In the genomic region with DNA sequence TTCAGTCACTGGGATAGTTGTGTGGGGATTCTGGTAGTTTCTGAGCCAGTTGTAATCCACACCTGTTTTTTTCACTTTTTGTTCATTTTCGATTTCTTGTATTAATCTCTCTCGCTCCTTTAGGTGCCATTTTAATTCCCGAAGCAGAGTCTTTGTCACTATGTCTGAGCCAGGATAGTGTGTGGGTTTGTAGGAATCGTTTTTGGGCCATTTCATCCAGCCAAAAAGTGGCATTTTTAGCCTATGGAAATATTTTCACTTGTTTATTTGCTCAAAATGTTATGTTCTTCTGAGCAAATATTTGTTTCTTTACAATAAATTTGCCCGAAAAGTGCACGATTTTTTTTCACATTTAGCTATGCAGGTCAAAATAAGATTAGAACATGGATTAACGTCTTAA, we compare ENCODE assay signal across 25 cellular contexts. TPM values are rescaled to one million over a fixed set of nuclear protein-coding genes. Genes with fewer than 3 reads are reported as not detected.
DNase-seq lines count a peak whose midpoint lies in the region; ATAC-seq, FAIRE-seq and TF ChIP-seq lines count a peak whose summit lies in the region.
"Had no signal": no experiment of that assay in that cellular context is flagged by ENCODE, and none has a peak within 500 bp of the region (broad histone marks: within the 10 kb centered on the region; RNA-seq: fewer than 3 reads in every experiment).

No MANE protein-coding gene starts in this region.

- TF ChIP-seq CTCF in HepG2 (CRISPR knock-in tag; IDR thresholded peaks at IDR 0.05) (no peak), right lobe of liver (IDR thresholded peaks at IDR 0.05) (no peak), right atrium auricular region (IDR thresholded peaks at IDR 0.05) (no peak), Calu3 (IDR thresholded peaks at IDR 0.05; ENCODE audit: unreplicated experiment) (no peak)

- WGBS in HepG2 (ENCODE audit: low lambda C conversion rate): 1% methylated on average over 7 of the region's 7 CpGs
- WGBS in right lobe of liver (ENCODE audit: insufficient coverage, low coverage, low lambda C conversion rate, missing lambda C conversion rate): 54% methylated on average over 7 of the region's 7 CpGs

- peaks cover 47% of the 10 kb centered on the region for H3K27me3 Mint-ChIP-seq in Calu3 (ENCODE audit: unreplicated experiment)

- H3K4me3 ChIP-seq in HepG2 (replicated peaks in 1 of 3; ENCODE audit: insufficient read depth in 1 of 3, low read depth in 2 of 3, low read length in 3 of 3) (no peak overlapping the region), right lobe of liver (no peak overlapping the region), right atrium auricular region (peak overlapping the region; percentile 24 to 36)
- H3K4me3 ChIP-seq: BLaER1 treated with 17β-estradiol and CSF1 and Interleukin-3, amounts not matched to agents 10 nM and 100 nM; HAP-1 had no signal

- H3K9ac ChIP-seq in HepG2 (ENCODE audit: insufficient read depth, low read depth, low read length): no peak overlapping the region
- H3K9ac ChIP-seq: BLaER1 treated with 17β-estradiol and CSF1 and Interleukin-3, amounts not matched to agents 10 nM and 100 nM had no signal

- no peak overlapping the region for H3K4me2 ChIP-seq in HepG2 (ENCODE audit: low read depth, low read length)
- H3K4me2 ChIP-seq: BLaER1 treated with 17β-estradiol and CSF1 and Interleukin-3, amounts not matched to agents 10 nM and 100 nM had no signal

- H3K27ac Mint-ChIP-seq in Calu3 (ENCODE audit: unreplicated experiment): no peak overlapping the region
- H3K27ac Mint-ChIP-seq: CD14-positive monocyte; CD4-positive, alpha-beta T cell; HFFc6 had no signal

- POLR2A ChIA-PET in HepG2 (lab: Yijun Ruan, JAX): no interaction called here

- no peak for FAIRE-seq in HepG2 (lab: Jason Lieb, UNC)
- FAIRE-seq: A204.1, G401.6, GM12892, H54 had no signal

- no peak for TF ChIP-seq POLR2A in HepG2 (IDR thresholded peaks at IDR 0.05; ENCODE audit: insufficient read depth in 1 of 2, low read depth in 2 of 2, low read length in 2 of 2)
- TF ChIP-seq POLR2A in right lobe of liver (IDR thresholded peaks at IDR 0.05): no peak

- BruUV-seq in HepG2 (replicated peaks; lab: Mats Ljungman, UMichigan) (no TSS peak), Calu3 (replicated peaks; lab: Mats Ljungman, UMichigan) (no TSS peak)

- no peak overlapping the region for H3K27ac ChIP-seq in HepG2 (ENCODE audit: extremely low read length, insufficient read depth, low read length)
- no peak overlapping the region for H3K27ac ChIP-seq in right lobe of liver
- peak overlapping the region; percentile 57 to 62 for H3K27ac ChIP-seq in right atrium auricular region
- H3K27ac ChIP-seq: 22Rv1; BLaER1 treated with 17β-estradiol and CSF1 and Interleukin-3, amounts not matched to agents 10 nM and 100 nM had no signal

- no peak overlapping the region for H3K4me3 Mint-ChIP-seq in Calu3 (ENCODE audit: low read depth, unreplicated experiment)
- H3K4me3 Mint-ChIP-seq: CD14-positive monocyte; CD4-positive, alpha-beta T cell; HFFc6 had no signal

- no peaks in the 10 kb centered on the region for H3K79me2 ChIP-seq in HepG2 (ENCODE audit: insufficient read depth, low read length)

- H3K9me3 Mint-ChIP-seq in Calu3 (ENCODE audit: low read depth, unreplicated experiment): no peaks in the 10 kb centered on the region
- H3K9me3 Mint-ChIP-seq: CD4-positive, alpha-beta T cell had no signal

- intact Hi-C loops in Right ventricle myocardium superior (cut with DNase I): no loop called here
- intact Hi-C loops in Right ventricle myocardium inferior (cut with DNase I): no loop called here
- intact Hi-C loops in HepG2 (cut with micrococcal nuclease; ENCODE audit: unreplicated experiment): no loop called here
- intact Hi-C loops in right lobe of liver (cut with DNase I): loop anchor here in 1 of 2 donors (10.0 kb wide), 1 partner anchor 1103 kb away; no protein-coding TSS in a partner anchor
- intact Hi-C loops in posterior vena cava (cut with DNase I): no loop called here
- intact Hi-C loops in Calu3 (cut with micrococcal nuclease; ENCODE audit: unreplicated experiment): loop anchor here (5.0 kb wide), 1 partner anchor 41 kb away; no protein-coding TSS in a partner anchor

- H3K4me1 ChIP-seq in HepG2 (ENCODE audit: insufficient read depth, low read length): peaks cover 9% of the 10 kb centered on the region
- H3K4me1 ChIP-seq in right lobe of liver: no peaks in the 10 kb centered on the region
- H3K4me1 ChIP-seq in right atrium auricular region: no peaks in the 10 kb centered on the region
- H3K4me1 ChIP-seq: BE2C, HAP-1 had no signal

- no peak for TF ChIP-seq EP300 in HepG2 (IDR thresholded peaks at IDR 0.05; ENCODE audit: low read depth in 2 of 2, low read length in 2 of 2)
- no peak for TF ChIP-seq EP300 in HepG2 (CRISPR knock-in tag; IDR thresholded peaks at IDR 0.05; ENCODE audit: borderline replicate concordance)

- H3K4me1 Mint-ChIP-seq in Calu3 (ENCODE audit: low read depth, unreplicated experiment): no peaks in the 10 kb centered on the region

- CTCF ChIA-PET in HepG2 (lab: Yijun Ruan, JAX; ENCODE audit: low intra/inter-chr PET ratio, low total read pairs): no interaction called here
- CTCF ChIA-PET in Calu3 (lab: Charles Lee): interaction anchor here (2.5 kb wide), 1 partner anchor 9 kb away, joined by 5 read pairs; no protein-coding TSS in a partner anchor

- peak; percentile 41 for ATAC-seq in Right ventricle myocardium superior (ENCODE audit: poor library complexity)
- no peak for ATAC-seq in Right ventricle myocardium inferior
- no peak for ATAC-seq in HepG2
- ATAC-seq in right lobe of liver: no peak

- no peak for TF ChIP-seq RAD21 in HepG2 (CRISPR knock-in tag; IDR thresholded peaks at IDR 0.05)

- DNase-seq in Right ventricle myocardium superior (no peak), Right ventricle myocardium inferior (ENCODE audit: missing footprints) (no peak), HepG2 (ENCODE audit: low spot score) (no peak), right lobe of liver (no peak), right atrium auricular region (ENCODE audit: low spot score) (no peak), posterior vena cava (ENCODE audit: low spot score) (no peak), Calu3 (no peak)
- no peak for DNase-seq in stimulated activated naive CD4-positive, alpha-beta T cell (lab: John Stamatoyannopoulos, UW)
- DNase-seq: ACHN; AML-193; BE2C; CD4-positive, alpha-beta T cell; COR-L47; DMS153; DND-41; GOT3; HFFc6 had no signal

- H3K27me3 ChIP-seq in HepG2 (ENCODE audit: control insufficient read depth in 1 of 2, insufficient read depth in 2 of 2, low read length in 2 of 2) (peaks cover 1 to 24% of the 10 kb centered on the region in 2 experiments), right lobe of liver (peaks cover 0 to 6% of the 10 kb centered on the region in 2 donors), right atrium auricular region (no peaks in the 10 kb centered on the region)
- H3K27me3 ChIP-seq: BE2C; BLaER1 treated with 17β-estradiol and CSF1 and Interleukin-3, amounts not matched to agents 10 nM and 100 nM had no signal

- H3K9me3 ChIP-seq in HepG2 (ENCODE audit: low read length) (no peaks in the 10 kb centered on the region), right lobe of liver (no peaks in the 10 kb centered on the region), right atrium auricular region (peaks cover 0 to 2% of the 10 kb centered on the region in 2 donors)
- H3K9me3 ChIP-seq: BE2C had no signal

- in situ Hi-C loops in HepG2 (cut with HindIII; ENCODE audit: extremely low pct_ligation_motif_present, low pct_unique_long_range_greater_than_20kb): no loop called here

- no peaks in the 10 kb centered on the region for H4K20me1 ChIP-seq in HepG2 (ENCODE audit: insufficient read depth, low read length)
- H4K20me1 ChIP-seq: BLaER1 treated with 17β-estradiol and CSF1 and Interleukin-3, amounts not matched to agents 10 nM and 100 nM had no signal

- H2AFZ ChIP-seq in HepG2 (ENCODE audit: low read length): no peak overlapping the region

- no peaks in the 10 kb centered on the region for H3K36me3 Mint-ChIP-seq in Calu3 (ENCODE audit: insufficient read depth, unreplicated experiment)

- H3K36me3 ChIP-seq in HepG2 (replicated peaks in 1 of 2; ENCODE audit: control insufficient read depth in 1 of 2, insufficient read depth in 2 of 2, low read length in 2 of 2): no peaks in the 10 kb centered on the region
- H3K36me3 ChIP-seq in right lobe of liver: no peaks in the 10 kb centered on the region
- no peaks in the 10 kb centered on the region for H3K36me3 ChIP-seq in right atrium auricular region
- H3K36me3 ChIP-seq: BE2C; BLaER1 treated with 17β-estradiol and CSF1 and Interleukin-3, amounts not matched to agents 10 nM and 100 nM; HAP-1 had no signal

RNA-seq across cellular contexts. Expression of a gene that starts 0.9 kb away (rescaled TPM):
- total RNA-seq in Right ventricle myocardium superior (26.4 TPM), Right ventricle myocardium inferior (25.1 TPM), HepG2 (2016; rRNA removed; fragmentation: Illumina TruSeq; extraction: Trizol) (not detected in 2 replicates), right lobe of liver (1 to 10 TPM in 1 of 6 experiments, under 1 TPM in 2, not detected in 3; 0.22 to 1.2 (median 0.25) TPM), right atrium auricular region (10 to 100 TPM in 1 of 2 donors, 1 to 10 TPM in 1; 7.6 to 25.2 TPM), posterior vena cava (not detected), Calu3 (2022) (not detected in 2 replicates)
- not detected in 2 replicates for total RNA-seq in HepG2 (2016; cell fraction: cytosol; rRNA removed; fragmentation: Illumina TruSeq; extraction: Trizol; ENCODE audit: low read depth)
- not detected in 2 replicates for total RNA-seq in HepG2 (2016; cell fraction: insoluble cytoplasmic fraction; rRNA removed; fragmentation: Illumina TruSeq; extraction: Trizol)
- not detected in 2 replicates for total RNA-seq in HepG2 (2016; cell fraction: membrane; rRNA removed; fragmentation: Illumina TruSeq; extraction: Trizol)
- total RNA-seq in HepG2 (2016; cell fraction: nucleus; rRNA removed; fragmentation: Illumina TruSeq; extraction: Trizol): not detected in 2 replicates
- not detected in 2 replicates for polyA plus RNA-seq in HepG2 (2011; rRNA removed)
- not detected in 2 replicates for polyA plus RNA-seq in HepG2 (2011; cell fraction: cytosol; rRNA removed)
- polyA plus RNA-seq in HepG2 (2011; cell fraction: nucleus; rRNA removed): not detected in 2 replicates
- not detected in 2 replicates for polyA plus RNA-seq in HepG2 (2012)
- polyA plus RNA-seq in HepG2 (2016; cell fraction: cytosol; fragmentation: Illumina TruSeq; extraction: Trizol; ENCODE audit: low read depth): not detected in 2 replicates
- not detected in 2 replicates for polyA plus RNA-seq in HepG2 (2016; cell fraction: insoluble cytoplasmic fraction; fragmentation: Illumina TruSeq; extraction: Trizol; ENCODE audit: low read depth)
- polyA plus RNA-seq in HepG2 (2016; cell fraction: membrane; fragmentation: Illumina TruSeq; extraction: Trizol; ENCODE audit: low read depth): not detected in 2 replicates
- not detected in 2 replicates for polyA plus RNA-seq in HepG2 (2016; cell fraction: nucleus; fragmentation: Illumina TruSeq; extraction: Trizol; ENCODE audit: insufficient read depth, low read depth)
- not detected in 2 replicates for polyA minus RNA-seq in HepG2 (2011; rRNA and poly(A)+ RNA removed; ENCODE audit: low replicate concordance)
- polyA minus RNA-seq in HepG2 (2011; cell fraction: cytosol; rRNA and poly(A)+ RNA removed): not detected in 2 replicates
- polyA minus RNA-seq in HepG2 (2011; cell fraction: nucleus; rRNA and poly(A)+ RNA removed): not detected in 2 replicates
- total RNA-seq: CD4-positive, alpha-beta T cell; HFFc6 had no signal
- polyA plus RNA-seq: CD14-positive monocyte had no signal

RNA-seq across cellular contexts. Expression of a gene that starts 13.2 kb away (rescaled TPM):
- total RNA-seq in Right ventricle myocardium superior (2.7 TPM), Right ventricle myocardium inferior (2.5 TPM), HepG2 (2016; rRNA removed; fragmentation: Illumina TruSeq; extraction: Trizol) (not detected in 2 replicates), right lobe of liver (under 1 TPM in 5 of 6 experiments, not detected in 1; 0.31 to 0.86 (median 0.43) TPM), right atrium auricular region (10 to 100 TPM in 1 of 2 donors, 1 to 10 TPM in 1; 8.6 to 20.8 TPM), posterior vena cava (1 to 10 TPM in 1 of 2 donors, under 1 TPM in 1; 1.00 to 2.9 TPM), Calu3 (2022) (not detected in 2 replicates)
- not detected in 2 replicates for total RNA-seq in HepG2 (2016; cell fraction: cytosol; rRNA removed; fragmentation: Illumina TruSeq; extraction: Trizol; ENCODE audit: low read depth)
- total RNA-seq in HepG2 (2016; cell fraction: insoluble cytoplasmic fraction; rRNA removed; fragmentation: Illumina TruSeq; extraction: Trizol): not detected in 2 replicates
- total RNA-seq in HepG2 (2016; cell fraction: membrane; rRNA removed; fragmentation: Illumina TruSeq; extraction: Trizol): not detected in 2 replicates
- total RNA-seq in HepG2 (2016; cell fraction: nucleus; rRNA removed; fragmentation: Illumina TruSeq; extraction: Trizol): not detected in 2 replicates
- polyA plus RNA-seq in HepG2 (2011; rRNA removed): not detected in 2 replicates
- not detected in 2 replicates for polyA plus RNA-seq in HepG2 (2011; cell fraction: cytosol; rRNA removed)
- not detected in 2 replicates for polyA plus RNA-seq in HepG2 (2011; cell fraction: nucleus; rRNA removed)
- polyA plus RNA-seq in HepG2 (2012): not detected in 2 replicates
- not detected in 2 replicates for polyA plus RNA-seq in HepG2 (2016; cell fraction: cytosol; fragmentation: Illumina TruSeq; extraction: Trizol; ENCODE audit: low read depth)
- not detected in 2 replicates for polyA plus RNA-seq in HepG2 (2016; cell fraction: insoluble cytoplasmic fraction; fragmentation: Illumina TruSeq; extraction: Trizol; ENCODE audit: low read depth)
- polyA plus RNA-seq in HepG2 (2016; cell fraction: membrane; fragmentation: Illumina TruSeq; extraction: Trizol; ENCODE audit: low read depth): not detected in 2 replicates
- not detected in 2 replicates for polyA plus RNA-seq in HepG2 (2016; cell fraction: nucleus; fragmentation: Illumina TruSeq; extraction: Trizol; ENCODE audit: insufficient read depth, low read depth)
- 20.1 TPM in 1 of 2 replicates, not detected in the other for polyA minus RNA-seq in HepG2 (2011; rRNA and poly(A)+ RNA removed; ENCODE audit: low replicate concordance)
- not detected in 2 replicates for polyA minus RNA-seq in HepG2 (2011; cell fraction: cytosol; rRNA and poly(A)+ RNA removed)
- polyA minus RNA-seq in HepG2 (2011; cell fraction: nucleus; rRNA and poly(A)+ RNA removed): not detected in 2 replicates
- total RNA-seq: HFFc6 had no signal

Comparison
In these comparisons a context has a peak if more than half of its experiments do, and no peak if none do; other contexts are left out.
1. H3K27ac ChIP-seq: peak in right atrium auricular region (2 of 2); none in HepG2 (single experiment) and right lobe of liver (0 of 3).
2. H3K4me3 ChIP-seq: peak in right atrium auricular region (2 of 2); none in HepG2 (0 of 3) and right lobe of liver (0 of 3).